In the genomic region with DNA sequence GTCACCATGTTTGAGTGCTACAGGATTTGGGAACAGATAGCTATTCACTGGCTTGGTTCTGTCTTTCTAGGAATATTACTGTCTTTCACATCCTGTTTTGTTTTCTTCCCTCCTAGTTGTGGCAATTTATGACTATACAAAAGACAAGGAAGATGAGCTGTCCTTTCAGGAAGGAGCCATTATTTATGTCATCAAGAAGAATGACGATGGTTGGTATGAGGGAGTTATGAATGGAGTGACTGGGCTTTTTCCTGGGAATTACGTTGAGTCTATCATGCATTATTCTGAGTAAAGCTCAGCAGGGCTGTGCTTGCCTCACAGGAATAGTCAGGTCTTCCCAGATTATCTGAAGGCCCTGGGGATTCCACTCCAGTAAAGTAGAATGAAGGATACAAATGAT, we compare ENCODE assay signal across 21 cellular contexts.
DNase-seq lines count a peak whose midpoint lies in the region; ATAC-seq, FAIRE-seq and TF ChIP-seq lines count a peak whose summit lies in the region.
"Had no signal": no experiment of that assay in that cellular context is flagged by ENCODE, and none has a peak within 500 bp of the region (broad histone marks: within the 10 kb centered on the region; RNA-seq: fewer than 3 reads in every experiment).

No MANE protein-coding gene starts in this region.

- POLR2A ChIA-PET in PC-3 (lab: Charles Lee; ENCODE audit: unreplicated experiment) (interaction anchor here (0.7 kb wide), 1 partner anchor 153 kb away, joined by 4 read pairs; no protein-coding TSS in a partner anchor), endothelial cell of umbilical vein (lab: Charles Lee) (no interaction called here), OCI-LY7 (lab: Charles Lee) (interaction anchor here (0.5 to 0.8 kb wide), 5 partner anchors 30 to 264 kb away, joined by 3 to 10 read pairs (median 3); no protein-coding TSS in a partner anchor)

- H3K36me3 ChIP-seq in PC-3 (ENCODE audit: low read depth, low read length): peaks cover 3% of the 10 kb centered on the region; the same call in 1 of the 2 replicates
- H3K36me3 ChIP-seq in endothelial cell of umbilical vein (ENCODE audit: control insufficient read depth in 2 of 2, extremely low read depth in 1 of 2, insufficient read depth in 2 of 2, low read length in 2 of 2): peaks cover 2 to 5% of the 10 kb centered on the region in 2 experiments
- H3K36me3 ChIP-seq in lower lobe of right lung: peaks cover 10% of the 10 kb centered on the region
- H3K36me3 ChIP-seq in OCI-LY7 (ENCODE audit: insufficient read depth, low read length): peaks cover 51% of the 10 kb centered on the region
- H3K36me3 ChIP-seq: ovary had no signal

- ATAC-seq in PC-3 (no peak; the same call in 1 of the 2 replicates), lower lobe of right lung (no peak), GM21381 (IDR thresholded peaks at IDR 0.05; ENCODE audit: unreplicated experiment) (no peak)
- ATAC-seq: stimulated activated naive CD8-positive, alpha-beta T cell treated with anti-CD3 and anti-CD28 coated beads, Interleukin-15, Interleukin-2, amounts not matched to agents 100 U/mL and 50 U/mL, for 24 hours had no signal

- no peaks in the 10 kb centered on the region for H3K79me2 ChIP-seq in PC-3 (ENCODE audit: low read length)
- no peaks in the 10 kb centered on the region for H3K79me2 ChIP-seq in endothelial cell of umbilical vein (ENCODE audit: control insufficient read depth, insufficient read depth, low read length)
- no peaks in the 10 kb centered on the region for H3K79me2 ChIP-seq in OCI-LY7 (ENCODE audit: insufficient read depth, low read depth, low read length)

- H3K4me3 ChIP-seq in PC-3 (ENCODE audit: low read length): no peak overlapping the region
- H3K4me3 ChIP-seq in endothelial cell of umbilical vein (replicated peaks in 1 of 3; ENCODE audit: insufficient read depth in 1 of 3, low read depth in 1 of 3, low read length in 3 of 3): no peak overlapping the region
- no peak overlapping the region for H3K4me3 ChIP-seq in lower lobe of right lung
- no peak overlapping the region for H3K4me3 ChIP-seq in OCI-LY7 (ENCODE audit: low read depth, low read length, poor library complexity, severe bottlenecking)
- H3K4me3 ChIP-seq: BLaER1, HAP-1, heart left ventricle, ovary, skin epidermis had no signal

- H3K27ac ChIP-seq in PC-3 (ENCODE audit: low read length) (0 out of 2 replicates have a peak overlapping the region, but pooled peaks have one; percentile 8), endothelial cell of umbilical vein (ENCODE audit: insufficient read depth, low read depth, low read length) (no peak overlapping the region), lower lobe of right lung (no peak overlapping the region), OCI-LY7 (ENCODE audit: low read depth, low read length, poor library complexity, severe bottlenecking) (no peak overlapping the region)
- H3K27ac ChIP-seq: BLaER1, heart left ventricle, KMS-11, ovary had no signal

- H3K4me2 ChIP-seq in PC-3 (ENCODE audit: low read length) (no peak overlapping the region), endothelial cell of umbilical vein (ENCODE audit: insufficient read depth, low read length) (peak overlapping the region; percentile 23), OCI-LY7 (ENCODE audit: low read length) (no peak overlapping the region)
- H3K4me2 ChIP-seq: BLaER1, KMS-11 had no signal

- CTCF ChIA-PET in Calu3 (lab: Charles Lee) (no interaction called here), PC-3 (lab: Charles Lee) (no interaction called here), endothelial cell of umbilical vein (lab: Charles Lee) (interaction anchor here (1.0 to 1.1 kb wide), 3 partner anchors 11 to 388 kb away, joined by 3 to 4 read pairs (median 3); no protein-coding TSS in a partner anchor), OCI-LY7 (lab: Charles Lee; ENCODE audit: unreplicated experiment) (no interaction called here)

- H3K4me3 Mint-ChIP-seq in Calu3 (ENCODE audit: low read depth, unreplicated experiment): no peak overlapping the region
- H3K4me3 Mint-ChIP-seq: activated naive CD8-positive, alpha-beta T cell; endodermal cell had no signal

- H3F3A ChIP-seq in PC-3 (ENCODE audit: low read length, unreplicated experiment): no peaks in the 10 kb centered on the region

- no peaks in the 10 kb centered on the region for H3K9me3 Mint-ChIP-seq in Calu3 (ENCODE audit: low read depth, unreplicated experiment)
- H3K9me3 Mint-ChIP-seq: endodermal cell had no signal

- H3K4me1 Mint-ChIP-seq in Calu3 (ENCODE audit: low read depth, unreplicated experiment): no peaks in the 10 kb centered on the region

- H3K9me2 ChIP-seq in PC-3 (replicated peaks; ENCODE audit: low read length) (no peaks in the 10 kb centered on the region), OCI-LY7 (ENCODE audit: insufficient read depth, low read length) (no peaks in the 10 kb centered on the region)

- no peak for TF ChIP-seq CTCF in Calu3 (IDR thresholded peaks at IDR 0.05; ENCODE audit: unreplicated experiment)
- no peak for TF ChIP-seq CTCF in PC-3 (conservative IDR thresholded peaks at IDR 0.05; ENCODE audit: low read depth, low read length)
- TF ChIP-seq CTCF in endothelial cell of umbilical vein (IDR thresholded peaks at IDR 0.05; ENCODE audit: extremely low read depth in 1 of 2, insufficient read depth in 1 of 2, low read depth in 1 of 2, low read length in 2 of 2): no peak
- no peak for TF ChIP-seq CTCF in lower lobe of right lung (IDR thresholded peaks at IDR 0.05)
- TF ChIP-seq CTCF in OCI-LY7 (conservative IDR thresholded peaks at IDR 0.05; ENCODE audit: low read length): no peak

- no peak overlapping the region for H3K27ac Mint-ChIP-seq in Calu3 (ENCODE audit: unreplicated experiment)
- H3K27ac Mint-ChIP-seq: activated naive CD8-positive, alpha-beta T cell; endodermal cell had no signal

- no peaks in the 10 kb centered on the region for H3K27me3 ChIP-seq in PC-3 (ENCODE audit: low read length)
- no peaks in the 10 kb centered on the region for H3K27me3 ChIP-seq in endothelial cell of umbilical vein (ENCODE audit: control insufficient read depth in 2 of 2, insufficient read depth in 2 of 2, low read length in 2 of 2)
- H3K27me3 ChIP-seq in lower lobe of right lung (ENCODE audit: low read depth): no peaks in the 10 kb centered on the region
- H3K27me3 ChIP-seq: BLaER1, heart left ventricle, ovary had no signal

- dilution Hi-C loops in endothelial cell of umbilical vein (cut with MboI; ENCODE audit: extremely low pct_ligation_motif_present, low sequenced_read_pairs): no loop called here

- no peak overlapping the region for H3K9ac ChIP-seq in PC-3 (ENCODE audit: low read length)
- no peak overlapping the region for H3K9ac ChIP-seq in endothelial cell of umbilical vein (replicated peaks; ENCODE audit: extremely low read depth, insufficient read depth, low read length)
- H3K9ac ChIP-seq: BLaER1, KMS-11 had no signal

- H4K20me1 ChIP-seq in PC-3 (ENCODE audit: low read length): no peaks in the 10 kb centered on the region
- H4K20me1 ChIP-seq in endothelial cell of umbilical vein (replicated peaks; ENCODE audit: control insufficient read depth, extremely low read depth, insufficient read depth, low read length): no peaks in the 10 kb centered on the region
- H4K20me1 ChIP-seq in OCI-LY7 (ENCODE audit: insufficient read depth, low read length): no peaks in the 10 kb centered on the region
- H4K20me1 ChIP-seq: BLaER1 had no signal

- no peaks in the 10 kb centered on the region for H3K9me1 ChIP-seq in endothelial cell of umbilical vein (replicated peaks; ENCODE audit: control insufficient read depth, extremely low read depth, insufficient read depth, low read length)

- no peak for TF ChIP-seq POLR2A in endothelial cell of umbilical vein (IDR thresholded peaks at IDR 0.05; ENCODE audit: low read depth, low read length)

- intact Hi-C loops in Calu3 (cut with micrococcal nuclease; ENCODE audit: unreplicated experiment) (no loop called here), PC-3 (cut with micrococcal nuclease) (loop anchor here (1.0 kb wide), 1 partner anchor 8 kb away; no protein-coding TSS in a partner anchor), endothelial cell of umbilical vein (cut with micrococcal nuclease) (no loop called here), lower lobe of right lung (cut with DNase I) (no loop called here), OCI-LY7 (cut with micrococcal nuclease; ENCODE audit: unreplicated experiment) (no loop called here)

- BruUV-seq in Calu3 (replicated peaks; lab: Mats Ljungman, UMichigan) (TSS peak; percentile 2), PC-3 (replicated peaks; lab: Mats Ljungman, UMichigan) (no TSS peak), endothelial cell of umbilical vein (replicated peaks; lab: Mats Ljungman, UMichigan) (no TSS peak), OCI-LY7 (replicated peaks; lab: Mats Ljungman, UMichigan) (no TSS peak)

- no peak for DNase-seq in Calu3
- DNase-seq in PC-3: peak; percentile 14
- DNase-seq in endothelial cell of umbilical vein (ENCODE audit: low read depth, low spot score): peak; percentile 29
- DNase-seq in myocyte (ENCODE audit: low read depth): peak; percentile 22
- DNase-seq in lower lobe of right lung: no peak
- DNase-seq in OCI-LY7 (ENCODE audit: low spot score): no peak
- no peak for DNase-seq in stimulated activated CD8-positive, alpha-beta memory T cell treated with anti-CD3 and anti-CD28 coated beads, Interleukin-4, amount 100 ng/mL, for 48 hours
- DNase-seq: central memory CD4-positive, alpha-beta T cell; DND-41; endodermal cell; heart left ventricle; NCI-H1694 treated with DMSO at 0.1 percent for 48 hours; ovary; stimulated activated naive CD8-positive, alpha-beta T cell treated with anti-CD3 and anti-CD28 coated beads, Interleukin-15, Interleukin-2, amounts not matched to agents 100 U/mL and 50 U/mL, for 24 hours; T-helper 2 cell had no signal

- peaks cover 53% of the 10 kb centered on the region for H3K36me3 Mint-ChIP-seq in Calu3 (ENCODE audit: insufficient read depth, unreplicated experiment)

- H3K4me1 ChIP-seq in PC-3 (ENCODE audit: insufficient read depth, low read length): no peaks in the 10 kb centered on the region
- H3K4me1 ChIP-seq in endothelial cell of umbilical vein (ENCODE audit: control insufficient read depth, extremely low read depth, insufficient read depth, low read length): peaks cover 14% of the 10 kb centered on the region
- no peaks in the 10 kb centered on the region for H3K4me1 ChIP-seq in lower lobe of right lung
- H3K4me1 ChIP-seq in OCI-LY7 (ENCODE audit: insufficient read depth, low read length, poor library complexity, severe bottlenecking): peaks cover 16% of the 10 kb centered on the region
- H3K4me1 ChIP-seq: BLaER1, HAP-1 had no signal

- FAIRE-seq in endothelial cell of umbilical vein (lab: Jason Lieb, UNC): no peak

- H3K27me3 Mint-ChIP-seq in Calu3 (ENCODE audit: unreplicated experiment): no peaks in the 10 kb centered on the region
- H3K27me3 Mint-ChIP-seq: activated naive CD8-positive, alpha-beta T cell had no signal

- H3K9me3 ChIP-seq in PC-3 (ENCODE audit: low read length) (no peaks in the 10 kb centered on the region), endothelial cell of umbilical vein (replicated peaks; ENCODE audit: control insufficient read depth, insufficient read depth, low read length) (no peaks in the 10 kb centered on the region), lower lobe of right lung (no peaks in the 10 kb centered on the region), OCI-LY7 (ENCODE audit: low read length) (no peaks in the 10 kb centered on the region)
- H3K9me3 ChIP-seq: BLaER1, HAP-1, heart left ventricle, ovary had no signal

- no peak overlapping the region for H2AFZ ChIP-seq in PC-3 (ENCODE audit: low read length)
- no peak overlapping the region for H2AFZ ChIP-seq in endothelial cell of umbilical vein (ENCODE audit: low read depth, low read length)
- H2AFZ ChIP-seq in OCI-LY7 (ENCODE audit: low read length): no peak overlapping the region

Comparison
In these comparisons a context has a peak if more than half of its experiments do, and no peak if none do; other contexts are left out.
1. DNase-seq: peak in PC-3 (single experiment), endothelial cell of umbilical vein (single experiment) and myocyte (single experiment); none in Calu3 (single experiment), lower lobe of right lung (single experiment), OCI-LY7 (single experiment) and stimulated activated CD8-positive, alpha-beta memory T cell treated with anti-CD3 and anti-CD28 coated beads, Interleukin-4, amount 100 ng/mL, for 48 hours (single experiment).